Comparison of ENCODE assay signal across 15 cellular contexts in genomic region chr9:103816146-103816545, GRCh38.
"Had no signal": no experiment of that assay in that cellular context is flagged by ENCODE, and none has a peak within 500 bp of the region (broad histone marks: within the 10 kb centered on the region; RNA-seq: fewer than 3 reads in every experiment).

No MANE protein-coding gene starts in this region.

- H3K4me1 ChIP-seq: colonic mucosa, left lung, tibial nerve had no signal

- ATAC-seq: activated T-helper 17 cell treated with anti-CD3 and anti-CD28 coated beads, Interleukin-2, amount 50 U/mL, for 72 hours; heart left ventricle; left lung; natural killer cell; right cardiac atrium had no signal

- H3K27me3 ChIP-seq: cardiac muscle cell, colonic mucosa, heart left ventricle, left lung, tibial nerve had no signal

- H3K9me3 ChIP-seq: colonic mucosa, heart left ventricle, tibial nerve had no signal

- H3K36me3 ChIP-seq: cardiac muscle cell, colonic mucosa, heart left ventricle, left lung, tibial nerve had no signal

- DNase-seq: activated B cell treated with CpG ODN at 0.5 μM for 24 hours; activated CD4-positive, alpha-beta T cell treated with anti-CD3 and anti-CD28 coated beads, Interleukin-2, amount 10 ng/mL, durations not matched to agents 7 days and 5 days; activated CD8-positive, alpha-beta memory T cell treated with anti-CD3 and anti-CD28 coated beads for 24 hours; activated naive CD4-positive, alpha-beta T cell treated with anti-CD3 and anti-CD28 coated beads, Interleukin-2, amount 10 ng/mL, durations not matched to agents 7 days and 5 days; colonic mucosa; heart left ventricle; islet precursor cell; left lung; natural killer cell; nucleus accumbens; right cardiac atrium; small intestine had no signal

- H3K27ac ChIP-seq: cardiac muscle cell, colonic mucosa, heart left ventricle, left lung, tibial nerve had no signal

- H3K4me3 ChIP-seq: cardiac muscle cell, colonic mucosa, heart left ventricle, left lung, tibial nerve had no signal
